ENCODE assay signal across 20 cellular contexts in the genomic region with DNA sequence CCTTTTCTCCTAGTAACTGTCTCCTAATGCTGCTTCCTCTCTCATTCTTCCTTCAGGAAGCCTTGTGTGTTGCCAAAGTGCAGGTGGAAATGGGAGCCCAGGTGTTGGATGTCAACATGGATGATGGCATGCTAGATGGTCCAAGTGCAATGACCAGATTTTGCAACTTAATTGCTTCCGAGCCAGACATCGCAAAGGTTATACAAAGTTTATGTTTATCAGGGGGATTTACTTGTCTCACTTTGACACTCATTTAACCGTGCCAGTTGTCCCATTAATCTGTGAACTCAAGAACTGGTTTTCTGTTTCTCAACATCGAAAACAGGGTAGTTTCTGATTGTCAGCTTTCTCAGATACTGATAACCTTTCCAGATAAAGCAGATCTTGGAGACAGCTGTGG.
"Had no signal": no experiment of that assay in that cellular context is flagged by ENCODE, and none has a peak within 500 bp of the region (broad histone marks: within the 10 kb centered on the region; RNA-seq: fewer than 3 reads in every experiment).

No MANE protein-coding gene starts in this region.

- H3K27me3 ChIP-seq: dorsolateral prefrontal cortex, gastrocnemius medialis, heart left ventricle, suprapubic skin had no signal

- H3K4me3 ChIP-seq: dorsolateral prefrontal cortex, gastrocnemius medialis, heart left ventricle, mucosa of descending colon, prostate gland, suprapubic skin had no signal

- ATAC-seq: activated CD8-positive, alpha-beta T cell treated with anti-CD3 and anti-CD28 coated beads for 36 hours; activated T-cell treated with anti-CD3 and anti-CD28 coated beads, Interleukin-2, amount 50 U/mL, for 4 hours; gastrocnemius medialis; heart left ventricle; left cardiac atrium; mucosa of descending colon; natural killer cell; right cardiac atrium had no signal

- H3K9me3 ChIP-seq: gastrocnemius medialis, heart left ventricle, mucosa of descending colon, prostate gland, suprapubic skin had no signal

- H3K4me1 ChIP-seq: prostate gland, suprapubic skin had no signal

- H3K27ac ChIP-seq: dorsolateral prefrontal cortex, gastrocnemius medialis, prostate gland, suprapubic skin had no signal

- DNase-seq: activated B cell treated with CpG ODN at 0.5 μM for 24 hours; activated CD4-positive, alpha-beta T cell treated with anti-CD3 and anti-CD28 coated beads for 48 hours; activated CD8-positive, alpha-beta T cell treated with anti-CD3 and anti-CD28 coated beads for 36 hours; activated effector memory CD4-positive, alpha-beta T cell treated with anti-CD3 and anti-CD28 coated beads, Interleukin-2, amount 50 U/mL, for 16 hours; activated T-cell treated with anti-CD3 and anti-CD28 coated beads, Interleukin-2, amount 50 U/mL, for 4 hours; aorta; dorsolateral prefrontal cortex; endodermal cell; gastrocnemius medialis; heart left ventricle; left cardiac atrium; mucosa of descending colon; natural killer cell; nucleus accumbens; right cardiac atrium; small intestine; stimulated activated CD4-positive, alpha-beta T cell treated with anti-CD3 and anti-CD28 coated beads, Interleukin-4, amount 100 ng/mL, for 4 hours; stimulated activated CD8-positive, alpha-beta memory T cell treated with anti-CD3 and anti-CD28 coated beads, Interleukin-4, amount 100 ng/mL, for 48 hours had no signal
